In genomic region chr16:89334050-89334449, GRCh38 we compare ENCODE assay signal across 10 cellular contexts.
DNase-seq lines count a peak whose midpoint lies in the region; ATAC-seq and TF ChIP-seq lines count a peak whose summit lies in the region.
"Had no signal": no experiment of that assay in that cellular context is flagged by ENCODE, and none has a peak within 500 bp of the region (broad histone marks: within the 10 kb centered on the region; RNA-seq: fewer than 3 reads in every experiment).

No MANE protein-coding gene starts in this region.

- H3K4me1 ChIP-seq in muscle layer of colon (ENCODE audit: insufficient read depth, low read length) (peaks cover 41% of the 10 kb centered on the region), upper lobe of right lung (peaks cover 65% of the 10 kb centered on the region), prostate gland (replicated peaks) (peaks cover 10% of the 10 kb centered on the region)

- TF ChIP-seq POLR2A in prostate gland (IDR thresholded peaks at IDR 0.05), result no peak

- ATAC-seq in upper lobe of right lung, result no peak

- no peak for DNase-seq in activated naive CD4-positive, alpha-beta T cell (lab: John Stamatoyannopoulos, UW)
- DNase-seq in caudate nucleus (lab: John Stamatoyannopoulos, UW), result no peak
- DNase-seq in upper lobe of right lung, result no peak
- DNase-seq in NK-92 (lab: John Stamatoyannopoulos, UW; ENCODE audit: unreplicated experiment), result no peak
- DNase-seq in stimulated activated naive CD4-positive, alpha-beta T cell (lab: John Stamatoyannopoulos, UW), result no peak
- no peak for DNase-seq in prostate gland (ENCODE audit: low spot score)
- DNase-seq: activated B cell treated with CpG ODN at 0.5 μM for 24 hours, NCI-H510A had no signal

- H3K27ac ChIP-seq in caudate nucleus (ENCODE audit: low read depth, low read length) (peak overlapping the region; percentile 44), muscle layer of colon (ENCODE audit: low read depth, low read length) (peak overlapping the region; percentile 27), upper lobe of right lung (peak overlapping the region; percentile 20), prostate gland (peak overlapping the region in 1 of 2 donors; percentile 25)

- H3K9me3 ChIP-seq in muscle layer of colon (ENCODE audit: low read length) (no peaks in the 10 kb centered on the region), upper lobe of right lung (no peaks in the 10 kb centered on the region), prostate gland (no peaks in the 10 kb centered on the region)

- TF ChIP-seq CTCF in upper lobe of right lung (IDR thresholded peaks at IDR 0.05) (no peak), prostate gland (IDR thresholded peaks at IDR 0.05) (no peak)

- H3K9me3 Mint-ChIP-seq in activated naive CD4-positive, alpha-beta T cell treated with anti-CD3 and anti-CD28 coated beads, Interleukin-2, amount 50 U/mL, for 24 hours, result no peaks in the 10 kb centered on the region
- H3K9me3 Mint-ChIP-seq: activated B cell treated with CpG ODN at 0.5 μM for 24 hours had no signal

- WGBS in prostate gland, result 48% methylated on average over 2 of the region's 2 CpGs

- H3K4me3 ChIP-seq in muscle layer of colon (ENCODE audit: low read depth in 1 of 2, low read length in 2 of 2), result no peak overlapping the region
- H3K4me3 ChIP-seq in upper lobe of right lung, result no peak overlapping the region
- H3K4me3 ChIP-seq in prostate gland, result no peak overlapping the region

- H3K9ac ChIP-seq in muscle layer of colon (ENCODE audit: low read length), result no peak overlapping the region

- H3K36me3 ChIP-seq in muscle layer of colon (ENCODE audit: insufficient read depth, low read length) (no peaks in the 10 kb centered on the region), upper lobe of right lung (no peaks in the 10 kb centered on the region), prostate gland (no peaks in the 10 kb centered on the region)

- H3K27me3 ChIP-seq in muscle layer of colon (ENCODE audit: control insufficient read depth in 1 of 2, insufficient read depth in 2 of 2, low read length in 2 of 2) (no peaks in the 10 kb centered on the region), upper lobe of right lung (no peaks in the 10 kb centered on the region), prostate gland (replicated peaks; ENCODE audit: insufficient read depth) (no peaks in the 10 kb centered on the region)

- peaks cover 79% of the 10 kb centered on the region for H3K4me1 Mint-ChIP-seq in activated naive CD4-positive, alpha-beta T cell treated with anti-CD3 and anti-CD28 coated beads, Interleukin-2, amount 50 U/mL, for 24 hours

- intact Hi-C loops in upper lobe of right lung (cut with DNase I), result loop anchor here (10.0 kb wide), 1 partner anchor 151 kb away; no protein-coding TSS in a partner anchor
- intact Hi-C loops in prostate gland (cut with DNase I), result loop anchor here (10.0 kb wide), 1 partner anchor 231 kb away; the partner anchor contains the start of gene RPL13

- H3K4me3 Mint-ChIP-seq in activated naive CD4-positive, alpha-beta T cell treated with anti-CD3 and anti-CD28 coated beads, Interleukin-2, amount 50 U/mL, for 24 hours, result peak overlapping the region; percentile 11
- H3K4me3 Mint-ChIP-seq: activated B cell treated with CpG ODN at 0.5 μM for 24 hours had no signal

- no peaks in the 10 kb centered on the region for H3K27me3 Mint-ChIP-seq in activated naive CD4-positive, alpha-beta T cell treated with anti-CD3 and anti-CD28 coated beads, Interleukin-2, amount 50 U/mL, for 24 hours
- H3K27me3 Mint-ChIP-seq: activated B cell treated with CpG ODN at 0.5 μM for 24 hours had no signal

- H3K27ac Mint-ChIP-seq in activated naive CD4-positive, alpha-beta T cell treated with anti-CD3 and anti-CD28 coated beads, Interleukin-2, amount 50 U/mL, for 24 hours, result peak overlapping the region; percentile 88
- H3K27ac Mint-ChIP-seq: activated B cell treated with CpG ODN at 0.5 μM for 24 hours had no signal

- no peaks in the 10 kb centered on the region for H3K36me3 Mint-ChIP-seq in activated naive CD4-positive, alpha-beta T cell treated with anti-CD3 and anti-CD28 coated beads, Interleukin-2, amount 50 U/mL, for 24 hours
